Comparison of ENCODE assay signal across 28 cellular contexts in genomic region chr17:71495420-71495819, GRCh38.
"Had no signal": no experiment of that assay in that cellular context is flagged by ENCODE, and none has a peak within 500 bp of the region (broad histone marks: within the 10 kb centered on the region; RNA-seq: fewer than 3 reads in every experiment).

No MANE protein-coding gene starts in this region.

- H3K79me2 ChIP-seq: parathyroid adenoma had no signal

- FAIRE-seq: small intestine had no signal

- H3K27ac Mint-ChIP-seq: natural killer cell; nephron; neural progenitor cell; progenitor cell of endocrine pancreas; stimulated activated effector memory CD8-positive, alpha-beta T cell treated with anti-CD3 and anti-CD28 coated beads, Interleukin-12 subunit alpha, Interleukin-12 subunit beta, amount 100 ng/mL, for 72 hours; stimulated activated naive B cell treated with anti-CD40 and anti-IgM and Interleukin-4, amounts not matched to agents 10 μg/mL and 1 μg/mL and 100 μg/mL, for 72 hours; stimulated activated naive CD8-positive, alpha-beta T cell treated with anti-CD3 and anti-CD28 coated beads, Interleukin-15, amount 100 ng/mL, for 72 hours had no signal

- H3K4me2 ChIP-seq: neural progenitor cell had no signal

- H3K9ac ChIP-seq: neural progenitor cell, parathyroid adenoma had no signal

- H2AFZ ChIP-seq: neural progenitor cell, parathyroid adenoma had no signal

- H3K27me3 ChIP-seq: neural progenitor cell, ovary, right lobe of liver, sigmoid colon, suprapubic skin, testis, tibial artery, transverse colon, upper lobe of left lung, vagina had no signal

- DNase-seq: natural killer cell; occipital lobe; ovary; posterior cingulate gyrus; psoas muscle; right cardiac atrium; right lobe of liver; sigmoid colon; small intestine; stimulated activated CD4-positive, alpha-beta T cell treated with anti-CD3 and anti-CD28 coated beads, Interleukin-15, amount 100 ng/mL, for 24 hours; stimulated activated CD4-positive, alpha-beta T cell treated with anti-CD3 and anti-CD28 coated beads, Interleukin-2, amount 100 ng/mL, for 24 hours; stimulated activated CD4-positive, alpha-beta T cell treated with anti-CD3 and anti-CD28 coated beads, Interleukin-2, amount 100 ng/mL, for 48 hours; stimulated activated CD4-positive, alpha-beta T cell treated with anti-CD3 and anti-CD28 coated beads, Interleukin-4, amount 100 ng/mL, for 24 hours; stimulated activated naive B cell treated with anti-CD40 and anti-IgM and Interleukin-4, amounts not matched to agents 10 μg/mL and 1 μg/mL and 100 μg/mL, for 72 hours; stimulated activated naive CD8-positive, alpha-beta T cell treated with anti-CD3 and anti-CD28 coated beads, Interleukin-15, amount 100 ng/mL, for 72 hours; stimulated activated naive CD8-positive, alpha-beta T cell treated with anti-CD3 and anti-CD28 coated beads, Interleukin-15, Interleukin-2, amounts not matched to agents 100 U/mL and 50 U/mL, for 24 hours; substantia nigra; testis; tibial artery; transverse colon; upper lobe of left lung had no signal

- H3K4me1 ChIP-seq: neural progenitor cell, parathyroid adenoma, psoas muscle, right lobe of liver, suprapubic skin, testis, transverse colon, upper lobe of left lung, vagina had no signal

- H3K27me3 Mint-ChIP-seq: progenitor cell of endocrine pancreas; stimulated activated naive B cell treated with anti-CD40 and anti-IgM and Interleukin-4, amounts not matched to agents 10 μg/mL and 1 μg/mL and 100 μg/mL, for 72 hours; stimulated activated naive CD8-positive, alpha-beta T cell treated with anti-CD3 and anti-CD28 coated beads, Interleukin-15, amount 100 ng/mL, for 72 hours had no signal

- H3K27ac ChIP-seq: neural progenitor cell, ovary, parathyroid adenoma, psoas muscle, right lobe of liver, sigmoid colon, suprapubic skin, testis, tibial artery, transverse colon, upper lobe of left lung, vagina had no signal

- H3K4me3 ChIP-seq: neural progenitor cell, ovary, psoas muscle, right lobe of liver, sigmoid colon, suprapubic skin, testis, tibial artery, transverse colon, upper lobe of left lung, vagina had no signal

- ATAC-seq: natural killer cell; psoas muscle; right cardiac atrium; right lobe of liver; stimulated activated effector memory CD8-positive, alpha-beta T cell treated with anti-CD3 and anti-CD28 coated beads, Interleukin-12 subunit alpha, Interleukin-12 subunit beta, amount 100 ng/mL, for 72 hours; stimulated activated naive B cell treated with anti-CD40 and anti-IgM and Interleukin-4, amounts not matched to agents 10 μg/mL and 1 μg/mL and 100 μg/mL, for 72 hours; stimulated activated naive CD8-positive, alpha-beta T cell treated with anti-CD3 and anti-CD28 coated beads, Interleukin-15, amount 100 ng/mL, for 72 hours; stimulated activated naive CD8-positive, alpha-beta T cell treated with anti-CD3 and anti-CD28 coated beads, Interleukin-15, Interleukin-2, amounts not matched to agents 100 U/mL and 50 U/mL, for 24 hours had no signal

- H3K36me3 Mint-ChIP-seq: natural killer cell; neural progenitor cell; stimulated activated effector memory CD8-positive, alpha-beta T cell treated with anti-CD3 and anti-CD28 coated beads, Interleukin-12 subunit alpha, Interleukin-12 subunit beta, amount 100 ng/mL, for 72 hours; stimulated activated naive B cell treated with anti-CD40 and anti-IgM and Interleukin-4, amounts not matched to agents 10 μg/mL and 1 μg/mL and 100 μg/mL, for 72 hours had no signal

- H3K9me3 Mint-ChIP-seq: nephron, neural progenitor cell had no signal

- H3K4me1 Mint-ChIP-seq: natural killer cell; neural progenitor cell; stimulated activated effector memory CD8-positive, alpha-beta T cell treated with anti-CD3 and anti-CD28 coated beads, Interleukin-12 subunit alpha, Interleukin-12 subunit beta, amount 100 ng/mL, for 72 hours; stimulated activated naive B cell treated with anti-CD40 and anti-IgM and Interleukin-4, amounts not matched to agents 10 μg/mL and 1 μg/mL and 100 μg/mL, for 72 hours; stimulated activated naive CD8-positive, alpha-beta T cell treated with anti-CD3 and anti-CD28 coated beads, Interleukin-15, amount 100 ng/mL, for 72 hours had no signal

- H3K4me3 Mint-ChIP-seq: natural killer cell; nephron; neural progenitor cell; stimulated activated effector memory CD8-positive, alpha-beta T cell treated with anti-CD3 and anti-CD28 coated beads, Interleukin-12 subunit alpha, Interleukin-12 subunit beta, amount 100 ng/mL, for 72 hours; stimulated activated naive B cell treated with anti-CD40 and anti-IgM and Interleukin-4, amounts not matched to agents 10 μg/mL and 1 μg/mL and 100 μg/mL, for 72 hours; stimulated activated naive CD8-positive, alpha-beta T cell treated with anti-CD3 and anti-CD28 coated beads, Interleukin-15, amount 100 ng/mL, for 72 hours had no signal

- H3K9me3 ChIP-seq: ovary, psoas muscle, right lobe of liver, sigmoid colon, suprapubic skin, testis, tibial artery, transverse colon, upper lobe of left lung, vagina had no signal

- H3K36me3 ChIP-seq: neural progenitor cell, ovary, right lobe of liver, sigmoid colon, suprapubic skin, tibial artery, transverse colon, upper lobe of left lung, vagina had no signal
